ENCODE assay signal across 8 cellular contexts in genomic region chr6:165663736-165664552, GRCh38. TPM values are rescaled to one million over a fixed set of nuclear protein-coding genes. Genes with fewer than 3 reads are reported as not detected.
DNase-seq lines count a peak whose midpoint lies in the region; ATAC-seq, FAIRE-seq and TF ChIP-seq lines count a peak whose summit lies in the region.

No MANE protein-coding gene starts in this region.

- no peaks in the 10 kb centered on the region for H3K36me3 ChIP-seq in endothelial cell of umbilical vein (ENCODE audit: control insufficient read depth in 2 of 2, extremely low read depth in 1 of 2, insufficient read depth in 2 of 2, low read length in 2 of 2)
- H3K36me3 ChIP-seq in naive thymus-derived CD4-positive, alpha-beta T cell (ENCODE audit: control insufficient read depth in 2 of 3, insufficient read depth in 3 of 3, low read length in 3 of 3) = no peaks in the 10 kb centered on the region
- H3K36me3 ChIP-seq in CD8-positive, alpha-beta T cell (ENCODE audit: insufficient read depth, low read length) = no peaks in the 10 kb centered on the region

- H3K27ac ChIP-seq in endothelial cell of umbilical vein (ENCODE audit: insufficient read depth, low read depth, low read length) = no peak overlapping the region
- H3K27ac ChIP-seq in naive thymus-derived CD4-positive, alpha-beta T cell (ENCODE audit: low read depth, low read length) = no peak overlapping the region
- no peak overlapping the region for H3K27ac ChIP-seq in CD8-positive, alpha-beta T cell (ENCODE audit: low read depth, low read length)

- H3K9me1 ChIP-seq in endothelial cell of umbilical vein (replicated peaks; ENCODE audit: control insufficient read depth, extremely low read depth, insufficient read depth, low read length) = no peaks in the 10 kb centered on the region

- ATAC-seq in stimulated activated naive CD8-positive, alpha-beta T cell treated with anti-CD3 and anti-CD28 coated beads, Interleukin-15, Interleukin-2, amounts not matched to agents 100 U/mL and 50 U/mL, for 24 hours = no peak
- no peak for ATAC-seq in naive thymus-derived CD4-positive, alpha-beta T cell
- no peak for ATAC-seq in CD8-positive, alpha-beta T cell
- no peak for ATAC-seq in HG03039 (IDR thresholded peaks at IDR 0.05; ENCODE audit: unreplicated experiment)

- peak overlapping the region; percentile 69 for H3K4me2 ChIP-seq in endothelial cell of umbilical vein (ENCODE audit: insufficient read depth, low read length)

- CTCF ChIA-PET in endothelial cell of umbilical vein (lab: Charles Lee) = interaction anchor here (0.9 to 1.7 kb wide), 2 partner anchors 13 to 224 kb away, joined by 3 to 13 read pairs; no protein-coding TSS in a partner anchor
- CTCF ChIA-PET in naive thymus-derived CD4-positive, alpha-beta T cell (lab: Charles Lee) = no interaction called here
- CTCF ChIA-PET in CD8-positive, alpha-beta T cell (lab: Charles Lee) = no interaction called here

- no TSS peak for BruUV-seq in endothelial cell of umbilical vein (replicated peaks; lab: Mats Ljungman, UMichigan)

- H3K9me3 ChIP-seq in endothelial cell of umbilical vein (replicated peaks; ENCODE audit: control insufficient read depth, insufficient read depth, low read length) = no peaks in the 10 kb centered on the region
- no peaks in the 10 kb centered on the region for H3K9me3 ChIP-seq in naive thymus-derived CD4-positive, alpha-beta T cell (ENCODE audit: control insufficient read depth in 2 of 3, low read length in 3 of 3)
- H3K9me3 ChIP-seq in CD8-positive, alpha-beta T cell (ENCODE audit: low read length) = no peaks in the 10 kb centered on the region

- dilution Hi-C loops in endothelial cell of umbilical vein (cut with MboI; ENCODE audit: extremely low pct_ligation_motif_present, low sequenced_read_pairs) = no loop called here

- no peak for TF ChIP-seq CTCF in endothelial cell of umbilical vein (IDR thresholded peaks at IDR 0.05; ENCODE audit: extremely low read depth in 1 of 2, insufficient read depth in 1 of 2, low read depth in 1 of 2, low read length in 2 of 2)
- no peak for TF ChIP-seq CTCF in HFFc6 (IDR thresholded peaks at IDR 0.05)
- TF ChIP-seq CTCF in CD8-positive, alpha-beta T cell (IDR thresholded peaks at IDR 0.05) = no peak

- H3K9me3 Mint-ChIP-seq in stimulated activated naive CD8-positive, alpha-beta T cell treated with anti-CD3 and anti-CD28 coated beads, Interleukin-15, Interleukin-2, amounts not matched to agents 100 ng/mL and 50 ng/mL, for 24 hours = no peaks in the 10 kb centered on the region
- peaks cover 0 to 6% (median 0%) of the 10 kb centered on the region in 11 donors for H3K9me3 Mint-ChIP-seq in naive thymus-derived CD4-positive, alpha-beta T cell
- H3K9me3 Mint-ChIP-seq in HFFc6 = peaks cover 25% of the 10 kb centered on the region
- no peaks in the 10 kb centered on the region for H3K9me3 Mint-ChIP-seq in CD8-positive, alpha-beta T cell

- no peaks in the 10 kb centered on the region for H4K20me1 ChIP-seq in endothelial cell of umbilical vein (replicated peaks; ENCODE audit: control insufficient read depth, extremely low read depth, insufficient read depth, low read length)

- no peak overlapping the region for H3K27ac Mint-ChIP-seq in stimulated activated naive CD8-positive, alpha-beta T cell treated with anti-CD3 and anti-CD28 coated beads, Interleukin-15, Interleukin-2, amounts not matched to agents 100 ng/mL and 50 ng/mL, for 24 hours
- peak overlapping the region in 1 of 9 donors; percentile 60 for H3K27ac Mint-ChIP-seq in naive thymus-derived CD4-positive, alpha-beta T cell
- H3K27ac Mint-ChIP-seq in HFFc6 = no peak overlapping the region
- H3K27ac Mint-ChIP-seq in CD8-positive, alpha-beta T cell = no peak overlapping the region

- POLR2A ChIA-PET in endothelial cell of umbilical vein (lab: Charles Lee) = no interaction called here
- POLR2A ChIA-PET in naive thymus-derived CD4-positive, alpha-beta T cell (lab: Charles Lee) = no interaction called here
- POLR2A ChIA-PET in CD8-positive, alpha-beta T cell (lab: Charles Lee) = no interaction called here

- peaks cover 52% of the 10 kb centered on the region for H3K27me3 Mint-ChIP-seq in stimulated activated naive CD8-positive, alpha-beta T cell treated with anti-CD3 and anti-CD28 coated beads, Interleukin-15, Interleukin-2, amounts not matched to agents 100 ng/mL and 50 ng/mL, for 24 hours
- H3K27me3 Mint-ChIP-seq in naive thymus-derived CD4-positive, alpha-beta T cell = peaks cover 42 to 64% (median 44%) of the 10 kb centered on the region in 5 donors
- peaks cover 7% of the 10 kb centered on the region for H3K27me3 Mint-ChIP-seq in HFFc6 (ENCODE audit: insufficient read depth)
- peaks cover 36% of the 10 kb centered on the region for H3K27me3 Mint-ChIP-seq in CD8-positive, alpha-beta T cell (ENCODE audit: low read depth)

- DNase-seq in stimulated activated naive CD8-positive, alpha-beta T cell treated with anti-CD3 and anti-CD28 coated beads, Interleukin-15, Interleukin-2, amounts not matched to agents 100 U/mL and 50 U/mL, for 24 hours = no peak
- DNase-seq in endothelial cell of umbilical vein (ENCODE audit: low read depth, low spot score) (no peak), HFFc6 (no peak), NCI-H2029 treated with DMSO at 0.1 percent for 48 hours (lab: John Stamatoyannopoulos, UW) (no peak)
- no peak for DNase-seq in naive thymus-derived CD4-positive, alpha-beta T cell
- DNase-seq in CD8-positive, alpha-beta T cell = no peak

- H3K27me3 ChIP-seq in endothelial cell of umbilical vein (ENCODE audit: control insufficient read depth in 2 of 2, insufficient read depth in 2 of 2, low read length in 2 of 2) = peaks cover 36 to 67% of the 10 kb centered on the region in 2 experiments
- H3K27me3 ChIP-seq in naive thymus-derived CD4-positive, alpha-beta T cell (ENCODE audit: control insufficient read depth in 2 of 2, insufficient read depth in 2 of 2, low read length in 2 of 2) = no peaks in the 10 kb centered on the region
- no peaks in the 10 kb centered on the region for H3K27me3 ChIP-seq in CD8-positive, alpha-beta T cell (ENCODE audit: insufficient read depth, low read length)

- intact Hi-C loops in endothelial cell of umbilical vein (cut with micrococcal nuclease) = loop anchor here (1.0 to 5.0 kb wide), 7 partner anchors 12 to 224 kb away; no protein-coding TSS in a partner anchor
- intact Hi-C loops in naive thymus-derived CD4-positive, alpha-beta T cell (cut with micrococcal nuclease) = loop anchor here in 1 of 2 donors (5.0 kb wide), 1 partner anchor 222 kb away; no protein-coding TSS in a partner anchor
- intact Hi-C loops in CD8-positive, alpha-beta T cell (cut with DNase I, micrococcal nuclease) = no loop called here

- H2AFZ ChIP-seq in endothelial cell of umbilical vein (ENCODE audit: low read depth, low read length) = peak overlapping the region; percentile 68

- TF ChIP-seq POLR2A in endothelial cell of umbilical vein (IDR thresholded peaks at IDR 0.05; ENCODE audit: low read depth, low read length) = no peak

- H3K4me3 ChIP-seq in endothelial cell of umbilical vein (replicated peaks in 1 of 3; ENCODE audit: insufficient read depth in 1 of 3, low read depth in 1 of 3, low read length in 3 of 3) = peak overlapping the region; percentile 4 to 59 (median 43)
- H3K4me3 ChIP-seq in naive thymus-derived CD4-positive, alpha-beta T cell (ENCODE audit: low read length) = no peak overlapping the region
- no peak overlapping the region for H3K4me3 ChIP-seq in CD8-positive, alpha-beta T cell (ENCODE audit: low read depth, low read length)

- H3K9ac ChIP-seq in endothelial cell of umbilical vein (replicated peaks; ENCODE audit: extremely low read depth, insufficient read depth, low read length) = no peak overlapping the region

- peak overlapping the region; percentile 13 for H3K4me3 Mint-ChIP-seq in stimulated activated naive CD8-positive, alpha-beta T cell treated with anti-CD3 and anti-CD28 coated beads, Interleukin-15, Interleukin-2, amounts not matched to agents 100 ng/mL and 50 ng/mL, for 24 hours
- peak overlapping the region in 8 of 10 donors; percentile 12 to 59 (median 36) for H3K4me3 Mint-ChIP-seq in naive thymus-derived CD4-positive, alpha-beta T cell
- no peak overlapping the region for H3K4me3 Mint-ChIP-seq in HFFc6
- H3K4me3 Mint-ChIP-seq in CD8-positive, alpha-beta T cell = no peak overlapping the region

- no peaks in the 10 kb centered on the region for H3K36me3 Mint-ChIP-seq in stimulated activated naive CD8-positive, alpha-beta T cell treated with anti-CD3 and anti-CD28 coated beads, Interleukin-15, Interleukin-2, amounts not matched to agents 100 ng/mL and 50 ng/mL, for 24 hours (ENCODE audit: low read depth)
- peaks cover 0 to 4% (median 0%) of the 10 kb centered on the region in 5 donors for H3K36me3 Mint-ChIP-seq in naive thymus-derived CD4-positive, alpha-beta T cell
- H3K36me3 Mint-ChIP-seq in HFFc6 (ENCODE audit: low read depth) = peaks cover 5% of the 10 kb centered on the region
- no peaks in the 10 kb centered on the region for H3K36me3 Mint-ChIP-seq in CD8-positive, alpha-beta T cell

- H3K79me2 ChIP-seq in endothelial cell of umbilical vein (ENCODE audit: control insufficient read depth, insufficient read depth, low read length) = peaks cover 2% of the 10 kb centered on the region

- H3K4me1 Mint-ChIP-seq in stimulated activated naive CD8-positive, alpha-beta T cell treated with anti-CD3 and anti-CD28 coated beads, Interleukin-15, Interleukin-2, amounts not matched to agents 100 ng/mL and 50 ng/mL, for 24 hours (ENCODE audit: low read depth) = no peaks in the 10 kb centered on the region
- peaks cover 0 to 10% (median 4%) of the 10 kb centered on the region in 7 donors for H3K4me1 Mint-ChIP-seq in naive thymus-derived CD4-positive, alpha-beta T cell
- H3K4me1 Mint-ChIP-seq in HFFc6 (ENCODE audit: low read depth) = no peaks in the 10 kb centered on the region
- H3K4me1 Mint-ChIP-seq in CD8-positive, alpha-beta T cell (ENCODE audit: low read depth) = peaks cover 7% of the 10 kb centered on the region

- no peak for FAIRE-seq in endothelial cell of umbilical vein (lab: Jason Lieb, UNC)

- peaks cover 13% of the 10 kb centered on the region for H3K4me1 ChIP-seq in endothelial cell of umbilical vein (ENCODE audit: control insufficient read depth, extremely low read depth, insufficient read depth, low read length)
- no peaks in the 10 kb centered on the region for H3K4me1 ChIP-seq in naive thymus-derived CD4-positive, alpha-beta T cell (ENCODE audit: control insufficient read depth in 2 of 2, insufficient read depth in 2 of 2, low read length in 2 of 2)
- H3K4me1 ChIP-seq in CD8-positive, alpha-beta T cell (ENCODE audit: insufficient read depth, low read length) = no peaks in the 10 kb centered on the region

RNA-seq across cellular contexts. Expression of gene PDE10A, which starts 0.9 kb away (rescaled TPM):
- total RNA-seq in endothelial cell of umbilical vein = 2.9 and 6.5 TPM in 2 replicates
- 0.86 and 1.1 TPM in 2 replicates for polyA plus RNA-seq in endothelial cell of umbilical vein
- 0.74 and 0.80 TPM in 2 replicates for polyA plus RNA-seq in endothelial cell of umbilical vein (2011; cell fraction: cytosol; rRNA removed)
- 2.1 and 2.4 TPM in 2 replicates for polyA plus RNA-seq in endothelial cell of umbilical vein (2011; cell fraction: nucleus; rRNA removed)
- polyA plus RNA-seq in endothelial cell of umbilical vein (2012) = 2.1 and 7.1 TPM in 2 replicates
- 4.8 and 6.2 TPM in 2 replicates for polyA minus RNA-seq in endothelial cell of umbilical vein
- 94.2 TPM for polyA minus RNA-seq in endothelial cell of umbilical vein (2011; cell fraction: cytosol; rRNA and poly(A)+ RNA removed)
- 7.5 and 8.2 TPM in 2 replicates for polyA minus RNA-seq in endothelial cell of umbilical vein (2011; cell fraction: nucleus; rRNA and poly(A)+ RNA removed)
- total RNA-seq in naive thymus-derived CD4-positive, alpha-beta T cell = not detected
- polyA plus RNA-seq in naive thymus-derived CD4-positive, alpha-beta T cell = not detected
- 1 to 10 TPM in 4 of 6 experiments, not detected in 2; 1.2 to 2.0 (median 1.6) TPM for total RNA-seq in HFFc6 (2021; fragmentation: NEBNext Ultra II Directional; extraction: Animal tissue kit (Norgen Biotek cat#: 25700))
- total RNA-seq in CD8-positive, alpha-beta T cell = not detected

Comparison
In these comparisons a context has a peak if more than half of its experiments do, and no peak if none do; other contexts are left out.
1. H3K4me3 Mint-ChIP-seq: peak in stimulated activated naive CD8-positive, alpha-beta T cell treated with anti-CD3 and anti-CD28 coated beads, Interleukin-15, Interleukin-2, amounts not matched to agents 100 ng/mL and 50 ng/mL, for 24 hours (single experiment) and naive thymus-derived CD4-positive, alpha-beta T cell (8 of 10); none in HFFc6 (single experiment) and CD8-positive, alpha-beta T cell (single experiment).
2. H3K4me3 ChIP-seq: peak in endothelial cell of umbilical vein (3 of 3); none in naive thymus-derived CD4-positive, alpha-beta T cell (single experiment) and CD8-positive, alpha-beta T cell (single experiment).